Comparison of ENCODE assay signal across 22 cellular contexts in genomic region chr14:53646925-53647324, GRCh38.
A peak's percentile ranks its signal among the peaks of the same experiment; 100 is the strongest.
DNase-seq lines count a peak whose midpoint lies in the region; FAIRE-seq and TF ChIP-seq lines count a peak whose summit lies in the region.
"Had no signal": no experiment of that assay in that cellular context is flagged by ENCODE, and none has a peak within 500 bp of the region (broad histone marks: within the 10 kb centered on the region; RNA-seq: fewer than 3 reads in every experiment).

No MANE protein-coding gene starts in this region.

- H3K9ac ChIP-seq in HUES48 (ENCODE audit: low read depth, low read length): no peak overlapping the region
- H3K9ac ChIP-seq: BLaER1 had no signal

- H3K9me3 ChIP-seq in HUES48 (ENCODE audit: control insufficient read depth, insufficient read depth, low read length): no peaks in the 10 kb centered on the region
- H3K9me3 ChIP-seq in mesodermal cell (ENCODE audit: control insufficient read depth, low read length): no peaks in the 10 kb centered on the region
- H3K9me3 ChIP-seq: BLaER1 had no signal

- intact Hi-C loops in dorsolateral prefrontal cortex (cut with DNase I): no loop called here

- H3K4me3 ChIP-seq in HUES48 (ENCODE audit: low read depth, low read length) (no peak overlapping the region), mesodermal cell (ENCODE audit: extremely low read depth, insufficient read depth, low read length, poor library complexity, severe bottlenecking) (no peak overlapping the region), dorsolateral prefrontal cortex (no peak overlapping the region)
- H3K4me3 ChIP-seq: BLaER1, K562, SK-N-MC had no signal

- H3K4me1 ChIP-seq in HUES48 (ENCODE audit: control insufficient read depth, insufficient read depth, low read length) (peaks cover 8% of the 10 kb centered on the region), mesodermal cell (ENCODE audit: control insufficient read depth, insufficient read depth, low read length, poor library complexity, severe bottlenecking) (no peaks in the 10 kb centered on the region)
- H3K4me1 ChIP-seq: BLaER1 had no signal

- no peak for TF ChIP-seq CTCF in dorsolateral prefrontal cortex (IDR thresholded peaks at IDR 0.05 in 54 of 56, conservative IDR thresholded peaks at IDR 0.05 in 2 of 56; ENCODE audit: low read depth in 1 of 56, partially characterized antibody in 56 of 56)

- peak; percentile 48 for DNase-seq in dermis blood vessel endothelial cell
- DNase-seq in urothelium cell line (ENCODE audit: low spot score): no peak
- no peak for DNase-seq in T-helper 9 cell
- no peak for DNase-seq in dorsolateral prefrontal cortex
- DNase-seq in cerebellar cortex (ENCODE audit: low spot score): no peak
- DNase-seq: CD4-positive, alpha-beta memory T cell; DMS53; EL; NCI-H1417; NCI-H187; NCI-H2107; NCI-H510A; NCI-H748 treated with DMSO at 0.1 percent for 48 hours; NK-92 treated with Interleukin-12 subunit alpha and Interleukin-12 subunit beta, amount 100 ng/mL, for 24 hours; Right ventricle myocardium superior had no signal

- H3K36me3 ChIP-seq in HUES48 (ENCODE audit: control insufficient read depth, insufficient read depth, low read length): no peaks in the 10 kb centered on the region
- H3K36me3 ChIP-seq in mesodermal cell (ENCODE audit: control insufficient read depth, insufficient read depth, low read length): no peaks in the 10 kb centered on the region
- H3K36me3 ChIP-seq: BLaER1 had no signal

- H3K27me3 ChIP-seq in HUES48 (ENCODE audit: control insufficient read depth, insufficient read depth, low read length) (no peaks in the 10 kb centered on the region), dorsolateral prefrontal cortex (no peaks in the 10 kb centered on the region)
- H3K27me3 ChIP-seq: BLaER1 had no signal

- peak; percentile 46 for FAIRE-seq in urothelium cell line (lab: Jason Lieb, UNC)
- FAIRE-seq: GM12891, HTR-8/SVneo, K562 had no signal

- H3K27ac ChIP-seq in HUES48 (ENCODE audit: low read depth, low read length): peak overlapping the region; percentile 69
- peak overlapping the region; percentile 64 for H3K27ac ChIP-seq in mesodermal cell (ENCODE audit: low read depth, low read length, severe bottlenecking)
- no peak overlapping the region for H3K27ac ChIP-seq in dorsolateral prefrontal cortex
- H3K27ac ChIP-seq: BLaER1, SK-N-MC had no signal

Comparison
In these comparisons a context has a peak if more than half of its experiments do, and no peak if none do; other contexts are left out.
1. H3K27ac ChIP-seq: peak in HUES48 (single experiment) and mesodermal cell (single experiment); none in dorsolateral prefrontal cortex (0 of 59).